Comparison of ENCODE assay signal across 17 cellular contexts in the genomic region with DNA sequence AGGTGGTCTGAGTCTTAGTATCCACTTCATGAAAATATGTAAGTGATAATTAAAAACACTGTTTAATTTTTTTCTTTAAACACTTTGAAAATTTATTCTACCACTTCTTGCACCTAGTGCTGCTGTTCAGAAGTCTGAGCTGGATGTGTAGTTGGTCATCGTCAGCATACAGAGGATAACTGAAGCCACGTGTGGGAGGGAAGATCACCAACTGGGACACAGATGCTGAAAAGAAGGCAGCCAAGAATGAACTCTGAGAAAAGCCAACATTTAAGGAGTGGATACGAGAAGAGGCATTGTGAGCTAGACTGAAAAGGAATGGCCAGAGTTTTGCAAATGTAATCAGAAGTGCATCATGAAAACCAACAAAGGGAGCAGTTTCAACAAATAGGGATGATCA. TPM values are rescaled to one million over a fixed set of nuclear protein-coding genes. Genes with fewer than 3 reads are reported as not detected.
DNase-seq lines count a peak whose midpoint lies in the region; ATAC-seq, FAIRE-seq and TF ChIP-seq lines count a peak whose summit lies in the region.
"Had no signal": no experiment of that assay in that cellular context is flagged by ENCODE, and none has a peak within 500 bp of the region (broad histone marks: within the 10 kb centered on the region; RNA-seq: fewer than 3 reads in every experiment).

No MANE protein-coding gene starts in this region.

- no peaks in the 10 kb centered on the region for H3K79me2 ChIP-seq in GM23248 (ENCODE audit: insufficient read depth)

- H3K4me3 ChIP-seq in GM23248 (no peak overlapping the region), mucosa of rectum (ENCODE audit: low read length in 2 of 2) (no peak overlapping the region), BE2C (ENCODE audit: low read depth, low read length) (no peak overlapping the region)
- H3K4me3 ChIP-seq: A549, K562 had no signal

- H3K36me3 ChIP-seq in GM23248 (ENCODE audit: low read depth) (no peaks in the 10 kb centered on the region), mucosa of rectum (ENCODE audit: control insufficient read depth in 2 of 2, insufficient read depth in 2 of 2, low read length in 2 of 2) (no peaks in the 10 kb centered on the region), BE2C (no peaks in the 10 kb centered on the region)

- no peaks in the 10 kb centered on the region for H3K27me3 ChIP-seq in GM23248 (replicated peaks; ENCODE audit: insufficient read depth)
- H3K27me3 ChIP-seq in mucosa of rectum (ENCODE audit: control insufficient read depth in 2 of 2, insufficient read depth in 2 of 2, low read length in 2 of 2): no peaks in the 10 kb centered on the region
- no peaks in the 10 kb centered on the region for H3K27me3 ChIP-seq in BE2C

- H3K4me1 ChIP-seq in GM23248 (ENCODE audit: insufficient read depth) (no peaks in the 10 kb centered on the region), mucosa of rectum (ENCODE audit: control insufficient read depth in 2 of 2, insufficient read depth in 2 of 2, low read length in 2 of 2) (peaks cover 2 to 10% of the 10 kb centered on the region in 2 donors), BE2C (no peaks in the 10 kb centered on the region)
- H3K4me1 ChIP-seq: A549 had no signal

- H3K4me2 ChIP-seq in GM23248 (ENCODE audit: unreplicated experiment): no peak overlapping the region
- H3K4me2 ChIP-seq: A549 had no signal

- H3K9ac ChIP-seq in GM23248 (no peak overlapping the region), mucosa of rectum (ENCODE audit: low read depth in 1 of 2, low read length in 2 of 2) (no peak overlapping the region)

- TF ChIP-seq CTCF in D721Med (IDR thresholded peaks at IDR 0.05; ENCODE audit: insufficient read depth, missing control alignments) (no peak), BE2C (IDR thresholded peaks at IDR 0.05; ENCODE audit: low read depth, low read length) (no peak)

- no peaks in the 10 kb centered on the region for H3K9me2 ChIP-seq in GM23248 (ENCODE audit: insufficient read depth)

- ATAC-seq in left colon: no peak
- ATAC-seq: A549, HCT116, K562 had no signal

- no peaks in the 10 kb centered on the region for H4K20me1 ChIP-seq in GM23248 (ENCODE audit: insufficient read depth)

- FAIRE-seq in D721Med (lab: Jason Lieb, UNC): no peak
- FAIRE-seq: A549, G401.6, H54, K562 had no signal

- intact Hi-C loops in left colon (cut with DNase I, micrococcal nuclease): no loop called here

- in situ Hi-C loops in GM23248 (cut with MboI): loop anchor here (25.0 kb wide), 1 partner anchor 565 kb away; no protein-coding TSS in a partner anchor

- WGBS in GM23248 (ENCODE audit: low coverage in 1 of 2, low lambda C conversion rate in 2 of 2, missing lambda C conversion rate in 2 of 2), 2 experiments: 4 to 6% methylated on average over 3 of the region's 3 CpGs

- H3K27ac ChIP-seq in GM23248: no peak overlapping the region
- H3K27ac ChIP-seq in mucosa of rectum (ENCODE audit: low read depth in 2 of 2, low read length in 2 of 2): peak overlapping the region; percentile 49 to 63
- H3K27ac ChIP-seq: A549 had no signal

- no peaks in the 10 kb centered on the region for H3F3A ChIP-seq in GM23248 (ENCODE audit: insufficient read depth)

- peak; percentile 23 for DNase-seq in GM23248
- DNase-seq in epidermal melanocyte (ENCODE audit: insufficient read length, low spot score): peak; percentile 67
- no peak for DNase-seq in left colon
- no peak for DNase-seq in NCI-H128 (lab: John Stamatoyannopoulos, UW; ENCODE audit: unreplicated experiment)
- no peak for DNase-seq in D721Med (ENCODE audit: insufficient read length, low spot score)
- DNase-seq in BE2C: no peak
- DNase-seq: C1 segment of cervical spinal cord; Calu3; CD4-positive, alpha-beta T cell; DMS79 had no signal

- H2AFZ ChIP-seq in GM23248: no peak overlapping the region

- H3K9me3 ChIP-seq in GM23248 (ENCODE audit: low read depth) (no peaks in the 10 kb centered on the region), mucosa of rectum (ENCODE audit: control insufficient read depth in 2 of 2, low read length in 2 of 2) (no peaks in the 10 kb centered on the region), BE2C (no peaks in the 10 kb centered on the region)
- H3K9me3 ChIP-seq: A549 had no signal

RNA-seq across cellular contexts. Expression of a gene that starts 24.6 kb away (rescaled TPM):
- not detected in 2 replicates for total RNA-seq in GM23248 (2014; rRNA removed; shearing (Covaris generic))
- polyA plus RNA-seq in GM23248 (2016; fragmentation: Nextera tagmentation; extraction: Ambion mirVana): not detected in 2 replicates
- 1,000 to 10,000 TPM; 1,175 to 1,664 TPM for total RNA-seq in left colon
- polyA plus RNA-seq in BE2C (2012; ENCODE audit: insufficient read depth, insufficient read length, low read depth): not detected
- total RNA-seq: Calu3; CD4-positive, alpha-beta T cell; K562 had no signal
- polyA plus RNA-seq: A549, AG04450, K562 had no signal

RNA-seq across cellular contexts. Expression of a gene that starts 53.5 kb away (rescaled TPM):
- not detected in 2 replicates for total RNA-seq in GM23248 (2014; rRNA removed; shearing (Covaris generic))
- not detected in 2 replicates for polyA plus RNA-seq in GM23248 (2016; fragmentation: Nextera tagmentation; extraction: Ambion mirVana)
- total RNA-seq in left colon: 100 to 1,000 TPM; 848 to 970 TPM
- not detected for polyA plus RNA-seq in BE2C (2012; ENCODE audit: insufficient read depth, insufficient read length, low read depth)
- total RNA-seq: Calu3; CD4-positive, alpha-beta T cell had no signal
- polyA plus RNA-seq: A549, AG04450 had no signal

Comparison
In these comparisons a context has a peak if more than half of its experiments do, and no peak if none do; other contexts are left out.
1. DNase-seq: peak in GM23248 (single experiment) and epidermal melanocyte (single experiment); none in left colon (0 of 2), NCI-H128 (single experiment), D721Med (single experiment) and BE2C (single experiment).
2. RNA of a gene that starts 24.6 kb away (total RNA-seq): 1,175 to 1,664 TPM in left colon; not detected in GM23248; every median in the first group is over 1,000 times any median in the second.
3. RNA of a gene that starts 53.5 kb away (total RNA-seq): 848 to 970 TPM in left colon; not detected in GM23248; every median in the first group is over 100 times any median in the second.